21 cellular contexts compared by ENCODE assay signal in the genomic region with DNA sequence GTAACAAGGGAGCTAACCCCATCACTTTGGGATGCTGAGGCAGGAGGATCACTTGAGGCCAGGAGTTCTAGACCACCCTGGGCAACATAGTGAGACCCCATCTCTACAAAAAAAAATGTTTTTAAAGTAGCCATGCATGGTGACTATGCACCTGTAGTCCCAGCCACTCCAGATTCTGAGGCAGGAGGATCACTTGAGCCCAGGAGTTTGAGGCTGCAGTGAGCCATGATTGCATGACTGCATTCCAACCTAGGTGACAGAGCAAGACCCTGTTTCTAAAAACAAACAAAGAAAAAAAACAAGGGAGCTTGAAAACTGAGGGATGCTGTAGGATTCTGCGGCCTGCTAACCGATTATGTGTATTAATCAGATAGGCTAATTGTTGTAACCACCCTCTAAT.
"Had no signal": no experiment of that assay in that cellular context is flagged by ENCODE, and none has a peak within 500 bp of the region (broad histone marks: within the 10 kb centered on the region; RNA-seq: fewer than 3 reads in every experiment).

No MANE protein-coding gene starts in this region.

- H3K27me3 ChIP-seq: cardiac muscle cell, ovary, tibial nerve had no signal

- H3K36me3 ChIP-seq: cardiac muscle cell, ovary had no signal

- ATAC-seq: effector memory CD8-positive, alpha-beta T cell; naive thymus-derived CD4-positive, alpha-beta T cell had no signal

- H3K4me3 ChIP-seq: cardiac muscle cell, ovary, tibial nerve had no signal

- H3K27ac Mint-ChIP-seq: activated CD4-positive, alpha-beta memory T cell treated with anti-CD3 and anti-CD28 coated beads for 36 hours; activated naive CD8-positive, alpha-beta T cell; activated T-helper 1 cell treated with anti-CD3 and anti-CD28 coated beads, Interleukin-12 subunit alpha, Interleukin-12 subunit beta, Interleukin-2, Interleukin-4 antibody, amounts not matched to agents 30 ng/mL and 10 ng/mL and 1 ng/mL, durations not matched to agents 14 hours and 24 hours and 36 hours; effector memory CD8-positive, alpha-beta T cell; naive thymus-derived CD4-positive, alpha-beta T cell; T-helper 2 cell treated with Interferon-gamma antibody and Interleukin-4, amounts not matched to agents 5 μg/mL and 100 μg/mL, for 36 hours had no signal

- H3K36me3 Mint-ChIP-seq: activated CD4-positive, alpha-beta memory T cell treated with anti-CD3 and anti-CD28 coated beads for 36 hours; activated naive CD8-positive, alpha-beta T cell had no signal

- H3K9me3 ChIP-seq: ovary, SK-N-SH, tibial nerve had no signal

- H3K9me3 Mint-ChIP-seq: activated CD4-positive, alpha-beta memory T cell treated with anti-CD3 and anti-CD28 coated beads for 36 hours; T-helper 2 cell treated with Interferon-gamma antibody and Interleukin-4, amounts not matched to agents 5 μg/mL and 100 μg/mL, for 36 hours had no signal

- H3K27ac ChIP-seq: cardiac muscle cell, ovary had no signal

- DNase-seq: activated CD4-positive, alpha-beta memory T cell treated with anti-CD3 and anti-CD28 coated beads for 36 hours; activated CD4-positive, alpha-beta T cell treated with anti-CD3 and anti-CD28 coated beads for 4 hours; activated gamma-delta T cell treated with Interleukin-2 at 50 U/mL for 16 hours; activated T-cell treated with anti-CD3 and anti-CD28 coated beads for 4 hours; effector memory CD8-positive, alpha-beta T cell; foreskin melanocyte; kidney; mesendoderm; naive thymus-derived CD4-positive, alpha-beta T cell; ovary; SK-N-SH; stimulated activated CD4-positive, alpha-beta T cell treated with anti-CD3 and anti-CD28 coated beads, Interleukin-12 subunit alpha, Interleukin-12 subunit beta, amount 100 ng/mL, for 4 hours; stimulated activated CD4-positive, alpha-beta T cell treated with anti-CD3 and anti-CD28 coated beads, Interleukin-1b, Interleukin-23, amount 100 ng/mL, for 48 hours; stimulated activated CD8-positive, alpha-beta memory T cell treated with anti-CD3 and anti-CD28 coated beads, Interleukin-4, amount 100 ng/mL, for 48 hours; stimulated activated naive CD4-positive, alpha-beta T cell had no signal

- H3K4me3 Mint-ChIP-seq: activated CD4-positive, alpha-beta memory T cell treated with anti-CD3 and anti-CD28 coated beads for 36 hours; activated naive CD8-positive, alpha-beta T cell; activated T-helper 1 cell treated with anti-CD3 and anti-CD28 coated beads, Interleukin-12 subunit alpha, Interleukin-12 subunit beta, Interleukin-2, Interleukin-4 antibody, amounts not matched to agents 30 ng/mL and 10 ng/mL and 1 ng/mL, durations not matched to agents 14 hours and 24 hours and 36 hours; effector memory CD8-positive, alpha-beta T cell; naive thymus-derived CD4-positive, alpha-beta T cell; T-helper 2 cell treated with Interferon-gamma antibody and Interleukin-4, amounts not matched to agents 5 μg/mL and 100 μg/mL, for 36 hours; WTC11 had no signal
